Comparison of ENCODE assay signal across 8 cellular contexts in genomic region chr3:120449701-120450216, GRCh38. TPM values are rescaled to one million over a fixed set of nuclear protein-coding genes. Genes with fewer than 3 reads are reported as not detected.
DNase-seq lines count a peak whose midpoint lies in the region; ATAC-seq and TF ChIP-seq lines count a peak whose summit lies in the region.

No MANE protein-coding gene starts in this region.

- H3K4me1 ChIP-seq in rectal smooth muscle tissue (ENCODE audit: control insufficient read depth, insufficient read depth, low read length): peaks cover 35% of the 10 kb centered on the region

- peaks cover 12% of the 10 kb centered on the region for H3K27me3 Mint-ChIP-seq in glutamatergic neuron (ENCODE audit: unreplicated experiment)

- peak overlapping the region; percentile 37 for H3K27ac Mint-ChIP-seq in glutamatergic neuron (ENCODE audit: unreplicated experiment)

- H3K4me3 ChIP-seq in GM08714 (ENCODE audit: low read length) (peak overlapping the region; percentile 37), WERI-Rb-1 (ENCODE audit: low read depth, low read length) (peak overlapping the region; percentile 70), rectal smooth muscle tissue (ENCODE audit: low read length) (peak overlapping the region; percentile 78)

- H3K36me3 ChIP-seq in WERI-Rb-1: peaks cover 15% of the 10 kb centered on the region
- no peaks in the 10 kb centered on the region for H3K36me3 ChIP-seq in rectal smooth muscle tissue (ENCODE audit: control insufficient read depth, insufficient read depth, low read length)

- peaks cover 13% of the 10 kb centered on the region for H3K9me3 Mint-ChIP-seq in glutamatergic neuron (ENCODE audit: unreplicated experiment)

- peak overlapping the region; percentile 85 for H3K4me3 Mint-ChIP-seq in glutamatergic neuron (ENCODE audit: unreplicated experiment)

- peaks cover 26% of the 10 kb centered on the region for H3K4me1 Mint-ChIP-seq in glutamatergic neuron (ENCODE audit: low read depth, unreplicated experiment)

- H3K9me3 ChIP-seq in WERI-Rb-1 (ENCODE audit: severe bottlenecking): peaks cover 2% of the 10 kb centered on the region

- peak overlapping the region; percentile 67 for H3K9ac ChIP-seq in rectal smooth muscle tissue (ENCODE audit: low read length)

- ATAC-seq in activated CD4-positive, CD25-positive, alpha-beta regulatory T cell treated with anti-CD3 and anti-CD28 coated beads, Interleukin-2, amount 50 U/mL, for 24 hours: no peak

- H3K27me3 ChIP-seq in WERI-Rb-1 (ENCODE audit: insufficient read depth, low read depth, severe bottlenecking) (no peaks in the 10 kb centered on the region), rectal smooth muscle tissue (ENCODE audit: control insufficient read depth, insufficient read depth, low read length) (peaks cover 2% of the 10 kb centered on the region)

- no peaks in the 10 kb centered on the region for H3K36me3 Mint-ChIP-seq in glutamatergic neuron (ENCODE audit: unreplicated experiment)

- DNase-seq in WERI-Rb-1 (no peak), glutamatergic neuron (no peak), NCI-H2107 (lab: John Stamatoyannopoulos, UW) (no peak), NCI-H526 (lab: John Stamatoyannopoulos, UW) (no peak), midbrain (lab: John Stamatoyannopoulos, UW) (no peak)

- TF ChIP-seq CTCF in WERI-Rb-1 (IDR thresholded peaks at IDR 0.05; ENCODE audit: low read depth, low read length): no peak
- no peak for TF ChIP-seq CTCF in glutamatergic neuron (IDR thresholded peaks at IDR 0.05; ENCODE audit: partially characterized antibody, unreplicated experiment)

- H3K27ac ChIP-seq in WERI-Rb-1 (peak overlapping the region; percentile 89), rectal smooth muscle tissue (ENCODE audit: low read depth, low read length) (peak overlapping the region; percentile 95)

RNA-seq across cellular contexts. Expression of gene FSTL1, which starts 1.0 kb away (rescaled TPM):
- 206 TPM for total RNA-seq in glutamatergic neuron (ENCODE audit: unreplicated experiment)
